Comparison of ENCODE assay signal across 9 cellular contexts in genomic region chr21:34075760-34076159, GRCh38. TPM values are rescaled to one million over a fixed set of nuclear protein-coding genes. Genes with fewer than 3 reads are reported as not detected.
A peak's percentile ranks its signal among the peaks of the same experiment; 100 is the strongest.
DNase-seq lines count a peak whose midpoint lies in the region; ATAC-seq and TF ChIP-seq lines count a peak whose summit lies in the region.
"Had no signal": no experiment of that assay in that cellular context is flagged by ENCODE, and none has a peak within 500 bp of the region (broad histone marks: within the 10 kb centered on the region; RNA-seq: fewer than 3 reads in every experiment).

No MANE protein-coding gene starts in this region.

- peaks cover 30% of the 10 kb centered on the region for H3K4me1 Mint-ChIP-seq in progenitor cell of endocrine pancreas (ENCODE audit: low read depth)

- H3K79me2 ChIP-seq in DOHH2 (ENCODE audit: control insufficient read depth, low read length) = peaks cover 64% of the 10 kb centered on the region

- H3K36me3 ChIP-seq in DOHH2 (ENCODE audit: control insufficient read depth, low read length) = peaks cover 58% of the 10 kb centered on the region
- H3K36me3 ChIP-seq in duodenal mucosa (ENCODE audit: control insufficient read depth in 1 of 2, insufficient read depth in 2 of 2, low read length in 2 of 2) = no peaks in the 10 kb centered on the region

- H3K4me2 ChIP-seq in DOHH2 (ENCODE audit: low read length) = peak overlapping the region; percentile 75

- H3K9me3 ChIP-seq in DOHH2 (ENCODE audit: control insufficient read depth, insufficient read depth, low read length) (no peaks in the 10 kb centered on the region), duodenal mucosa (ENCODE audit: control insufficient read depth in 1 of 2, low read length in 2 of 2) (no peaks in the 10 kb centered on the region)

- DNase-seq in NOMO-1 treated with DMSO at 0.1 percent for 48 hours (lab: John Stamatoyannopoulos, UW; ENCODE audit: unreplicated experiment) (peak; percentile 25), progenitor cell of endocrine pancreas (ENCODE audit: low spot score, unreplicated experiment) (no peak), KBM-7 (no peak), activated gamma-delta T cell treated with Interleukin-2 at 50 U/mL for 16 hours (no peak), NCI-H2107 (lab: John Stamatoyannopoulos, UW) (no peak)
- DNase-seq: NCI-H524 treated with DMSO at 0.1 percent for 48 hours had no signal

- H3K9me2 ChIP-seq in DOHH2 (replicated peaks; ENCODE audit: control insufficient read depth, low read length) = no peaks in the 10 kb centered on the region

- H3K4me3 ChIP-seq in DOHH2 (ENCODE audit: low read length) (no peak overlapping the region; the same call in 1 of the 2 replicates), duodenal mucosa (ENCODE audit: low read depth in 1 of 2, low read length in 2 of 2) (peak overlapping the region; percentile 13 to 89)

- H3K36me3 Mint-ChIP-seq in progenitor cell of endocrine pancreas (ENCODE audit: insufficient read depth) = peaks cover 14% of the 10 kb centered on the region

- peak overlapping the region in 1 of 2 donors; percentile 5 for H3K9ac ChIP-seq in duodenal mucosa (ENCODE audit: low read depth in 1 of 2, low read length in 2 of 2)

- H3K27ac ChIP-seq in DOHH2 (ENCODE audit: low read depth, low read length) (no peak overlapping the region), duodenal mucosa (ENCODE audit: low read depth, low read length) (no peak overlapping the region)

- H3K9me3 Mint-ChIP-seq in progenitor cell of endocrine pancreas (ENCODE audit: low read depth) = no peaks in the 10 kb centered on the region

- peaks cover 24% of the 10 kb centered on the region for H4K20me1 ChIP-seq in DOHH2 (ENCODE audit: control insufficient read depth, insufficient read depth, low read depth, low read length)

- H3K27ac Mint-ChIP-seq in progenitor cell of endocrine pancreas = no peak overlapping the region

- no peaks in the 10 kb centered on the region for H3K27me3 ChIP-seq in DOHH2 (ENCODE audit: control insufficient read depth, low read length)
- H3K27me3 ChIP-seq in duodenal mucosa (ENCODE audit: control insufficient read depth in 1 of 2, insufficient read depth in 2 of 2, low read length in 2 of 2) = no peaks in the 10 kb centered on the region

- peaks cover 29% of the 10 kb centered on the region for H3K4me1 ChIP-seq in DOHH2 (ENCODE audit: control insufficient read depth, low read length)
- H3K4me1 ChIP-seq in duodenal mucosa (ENCODE audit: control insufficient read depth in 1 of 2, insufficient read depth in 2 of 2, low read length in 2 of 2) = peaks cover 22 to 47% of the 10 kb centered on the region in 2 donors

- TF ChIP-seq CTCF in DOHH2 (IDR thresholded peaks at IDR 0.05; ENCODE audit: low read depth, low read length, poor library complexity, severe bottlenecking) (no peak), progenitor cell of endocrine pancreas (IDR thresholded peaks at IDR 0.05; ENCODE audit: unreplicated experiment) (no peak)

- H3K27me3 Mint-ChIP-seq in progenitor cell of endocrine pancreas = peaks cover 5% of the 10 kb centered on the region

- in situ Hi-C loops in KBM-7 (cut with MboI; ENCODE audit: low pct_unique_long_range_greater_than_20kb, low sequenced_read_pairs) = no loop called here

- ATAC-seq in HG03565 (IDR thresholded peaks at IDR 0.05; ENCODE audit: unreplicated experiment) = no peak

- H3K4me3 Mint-ChIP-seq in progenitor cell of endocrine pancreas (ENCODE audit: low read depth) = peak overlapping the region; percentile 89

- peaks cover 3% of the 10 kb centered on the region; the same call in 1 of the 2 replicates for H3F3A ChIP-seq in DOHH2 (ENCODE audit: control insufficient read depth, insufficient read depth)

RNA-seq across cellular contexts. Expression of gene MRPS6, which starts 2.4 kb away (rescaled TPM):
- 76.7 and 78.8 TPM in 2 replicates for total RNA-seq in progenitor cell of endocrine pancreas

RNA-seq across cellular contexts. Expression of gene SLC5A3, which starts 2.4 kb away (rescaled TPM):
- total RNA-seq in progenitor cell of endocrine pancreas = 22.7 and 23.3 TPM in 2 replicates
